ENCODE assay signal across 1 cellular context in genomic region chr9:130372057-130372456, GRCh38.
A peak's percentile ranks its signal among the peaks of the same experiment; 100 is the strongest.
TF ChIP-seq lines count a peak whose summit lies in the region.

No MANE protein-coding gene starts in this region.

TF ChIP-seq in HEK293, 187 proteins besides CTCF, POLR2A, EP300 and RAD21 (continued from another document):
- no peak for TF ChIP-seq PRDM10 (tag by site-specific recombination; IDR thresholded peaks at IDR 0.05)
- TF ChIP-seq ZBTB17 (tag by site-specific recombination; IDR thresholded peaks at IDR 0.05), result peak; percentile 52; the same call in 1 of the 2 replicates
